1 cellular context compared by ENCODE assay signal in the genomic region with DNA sequence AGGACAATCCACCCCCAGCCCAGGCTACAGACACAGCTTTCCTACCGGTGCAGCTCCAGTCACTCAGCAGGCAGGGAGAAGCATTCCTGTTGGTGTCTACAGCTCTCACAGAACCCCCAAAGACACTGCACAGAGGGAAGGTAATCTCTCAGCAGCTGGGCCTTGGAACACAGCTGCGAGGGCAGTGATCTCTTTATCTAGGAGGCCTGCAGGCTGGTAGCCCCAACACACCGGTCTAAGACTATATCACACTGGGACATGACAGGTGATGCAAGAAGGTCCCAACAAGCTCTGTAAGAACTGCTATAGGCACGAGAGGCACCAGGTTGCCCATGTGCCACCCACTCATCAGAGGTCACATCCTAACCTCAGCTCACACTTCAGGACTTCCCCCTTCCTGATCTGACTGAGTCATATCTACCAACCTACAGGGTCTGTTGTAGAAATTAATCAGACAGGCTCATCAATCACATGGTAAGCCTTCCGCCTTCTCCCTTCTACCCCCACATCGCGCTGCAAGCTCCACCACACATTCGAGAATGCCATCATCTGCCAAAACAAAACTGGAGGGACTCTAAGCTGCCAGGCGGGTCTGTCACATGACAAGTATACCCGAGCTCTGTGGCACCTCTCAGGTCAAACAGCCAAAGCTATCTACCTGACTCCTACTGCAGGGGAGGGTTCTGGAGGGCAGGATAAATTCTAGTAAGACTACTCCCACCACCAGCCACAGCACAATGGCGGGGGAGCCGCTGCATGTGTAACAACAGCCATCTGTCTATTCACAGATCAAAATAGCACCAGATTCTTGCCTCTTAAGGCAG.
TF ChIP-seq lines count a peak whose summit lies in the region.

No MANE protein-coding gene starts in this region.

TF ChIP-seq in endothelial cell of umbilical vein, 7 proteins besides CTCF, POLR2A, EP300 and RAD21 (continued from another document):
- TF ChIP-seq, protein P1, sequence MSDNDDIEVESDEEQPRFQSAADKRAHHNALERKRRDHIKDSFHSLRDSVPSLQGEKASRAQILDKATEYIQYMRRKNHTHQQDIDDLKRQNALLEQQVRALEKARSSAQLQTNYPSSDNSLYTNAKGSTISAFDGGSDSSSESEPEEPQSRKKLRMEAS (IDR thresholded peaks at IDR 0.05; ENCODE audit: insufficient read depth, insufficient read length) = no peak
- TF ChIP-seq FOS (IDR thresholded peaks at IDR 0.05; ENCODE audit: borderline replicate concordance, insufficient read depth, low read length) (no peak), GATA2 (IDR thresholded peaks at IDR 0.05; ENCODE audit: insufficient read depth, insufficient read length, low read depth, low read length) (peak; percentile 12)
